ENCODE assay signal across 8 cellular contexts in genomic region chrX:130111220-130111934, GRCh38. TPM values are rescaled to one million over a fixed set of nuclear protein-coding genes. Genes with fewer than 3 reads are reported as not detected.
DNase-seq lines count a peak whose midpoint lies in the region; ATAC-seq and TF ChIP-seq lines count a peak whose summit lies in the region.

No MANE protein-coding gene starts in this region.

- in situ Hi-C loops in astrocyte of the cerebellum (cut with HindIII; ENCODE audit: low sequenced_read_pairs): no loop called here

- DNase-seq in AG04449 (ENCODE audit: low read depth, low spot score) (no peak), astrocyte of the cerebellum (ENCODE audit: low read depth) (no peak), mesendoderm (no peak), NK-92 (lab: John Stamatoyannopoulos, UW; ENCODE audit: unreplicated experiment) (no peak), C1 segment of cervical spinal cord (lab: John Stamatoyannopoulos, UW) (no peak), HuH-7 (ENCODE audit: low spot score) (no peak)

- no peaks in the 10 kb centered on the region for H3K36me3 ChIP-seq in mesendoderm (ENCODE audit: control insufficient read depth, insufficient read depth, low read length)

- ATAC-seq in GM19023 (IDR thresholded peaks at IDR 0.05; ENCODE audit: unreplicated experiment) (peak; percentile 4), HG03196 (IDR thresholded peaks at IDR 0.05; ENCODE audit: unreplicated experiment) (no peak)

- TF ChIP-seq CTCF in AG04449 (IDR thresholded peaks at IDR 0.05; ENCODE audit: insufficient read depth, low read length, missing control alignments): no peak
- no peak for TF ChIP-seq CTCF in astrocyte of the cerebellum (IDR thresholded peaks at IDR 0.05; ENCODE audit: low read depth, low read length, missing control alignments)

- no peak overlapping the region for H2AK5ac ChIP-seq in mesendoderm (ENCODE audit: low read length)

- peak overlapping the region; percentile 64 for H3K56ac ChIP-seq in mesendoderm (ENCODE audit: low read length)

- H4K5ac ChIP-seq in mesendoderm (ENCODE audit: low read length): no peak overlapping the region

- POLR2A ChIA-PET in AG04449 (lab: Yijun Ruan, JAX): interaction anchor here (1.2 kb wide), 1 partner anchor 10 kb away, joined by 3 read pairs; no protein-coding TSS in a partner anchor

- H2BK15ac ChIP-seq in mesendoderm (replicated peaks; ENCODE audit: low read depth): no peak overlapping the region

- no peak overlapping the region for H2BK5ac ChIP-seq in mesendoderm (ENCODE audit: low read length)

- H3K27ac ChIP-seq in mesendoderm (ENCODE audit: low read depth, low read length): no peak overlapping the region

- H3K4me3 ChIP-seq in AG04449 (ENCODE audit: low read depth, low read length): peak overlapping the region; percentile 50
- H3K4me3 ChIP-seq in astrocyte of the cerebellum (ENCODE audit: low read depth, low read length): peak overlapping the region; percentile 18
- no peak overlapping the region for H3K4me3 ChIP-seq in mesendoderm (ENCODE audit: low read length)

- H4K8ac ChIP-seq in mesendoderm (ENCODE audit: low read depth, low read length): no peak overlapping the region

- no peak overlapping the region for H2BK120ac ChIP-seq in mesendoderm (ENCODE audit: low read depth, low read length)

- H3K4me1 ChIP-seq in mesendoderm (ENCODE audit: control insufficient read depth, low read depth, low read length): no peaks in the 10 kb centered on the region

- CTCF ChIA-PET in AG04449 (lab: Yijun Ruan, JAX): interaction anchor here (1.3 to 2.8 kb wide), 2 partner anchors 9 to 31 kb away, joined by 3 to 15 read pairs; no protein-coding TSS in a partner anchor

- H3K4ac ChIP-seq in mesendoderm (ENCODE audit: low read depth, low read length): peak overlapping the region; percentile 2

- H3K79me1 ChIP-seq in mesendoderm (ENCODE audit: low read length): no peaks in the 10 kb centered on the region

- no peak overlapping the region for H3K4me2 ChIP-seq in mesendoderm (ENCODE audit: low read length)

- no peak overlapping the region for H3K9ac ChIP-seq in mesendoderm (ENCODE audit: low read length)

- H3K23ac ChIP-seq in mesendoderm (ENCODE audit: low read length): no peak overlapping the region

- H3K27me3 ChIP-seq in mesendoderm (ENCODE audit: insufficient read depth, low read length, poor library complexity): no peaks in the 10 kb centered on the region

- H3K79me2 ChIP-seq in mesendoderm (ENCODE audit: control insufficient read depth, insufficient read depth, low read length): no peaks in the 10 kb centered on the region

- H3K18ac ChIP-seq in mesendoderm (ENCODE audit: low read length): peak overlapping the region; percentile 64

- no CpG with 5 or more reads among the region's 41 CpGs for WGBS in mesendoderm (ENCODE audit: extremely low coverage, insufficient coverage, low lambda C conversion rate)

RNA-seq across cellular contexts. Expression of gene ELF4, which starts 1.1 kb away (rescaled TPM):
- polyA plus RNA-seq in mesendoderm (2013, experiment 1 of 2): 1.9 TPM
- polyA plus RNA-seq in mesendoderm (2013, experiment 2 of 2): 1.8 TPM

RNA-seq across cellular contexts. Expression of gene AIFM1, which starts 54.3 kb away (rescaled TPM):
- polyA plus RNA-seq in mesendoderm (2013, experiment 1 of 2): 28.8 TPM
- polyA plus RNA-seq in mesendoderm (2013, experiment 2 of 2): 29.6 TPM
